Comparison of ENCODE assay signal across 25 cellular contexts in the genomic region with DNA sequence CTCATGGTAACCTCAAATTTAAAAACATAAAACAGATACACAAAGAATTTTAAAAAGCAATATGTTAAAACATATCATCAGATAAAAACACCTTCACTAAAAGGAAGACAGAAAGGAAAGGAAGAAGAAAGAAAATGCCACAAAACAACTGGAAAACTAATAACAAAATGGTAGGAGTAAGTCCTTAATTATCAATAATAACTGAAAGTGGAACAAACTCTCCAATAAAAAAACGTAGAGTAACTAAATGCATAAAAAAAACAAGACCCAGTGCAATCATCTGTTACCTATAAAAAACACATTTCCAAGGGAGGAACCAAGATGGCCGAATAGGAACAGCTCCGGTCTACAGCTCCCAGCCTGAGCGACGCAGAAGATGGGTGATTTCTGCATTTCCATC. TPM values are rescaled to one million over a fixed set of nuclear protein-coding genes. Genes with fewer than 3 reads are reported as not detected.
DNase-seq lines count a peak whose midpoint lies in the region; ATAC-seq, FAIRE-seq and TF ChIP-seq lines count a peak whose summit lies in the region.
"Had no signal": no experiment of that assay in that cellular context is flagged by ENCODE, and none has a peak within 500 bp of the region (broad histone marks: within the 10 kb centered on the region; RNA-seq: fewer than 3 reads in every experiment).

No MANE protein-coding gene starts in this region.

- H3K27me3 ChIP-seq in HUES64 (ENCODE audit: insufficient read depth, low read length) (no peaks in the 10 kb centered on the region), K562 (ENCODE audit: control insufficient read depth in 2 of 2, insufficient read depth in 2 of 2, low read length in 2 of 2) (no peaks in the 10 kb centered on the region), esophagus muscularis mucosa (no peaks in the 10 kb centered on the region), heart left ventricle (no peaks in the 10 kb centered on the region)
- H3K27me3 ChIP-seq: BLaER1, upper lobe of right lung had no signal

- H3K9me3 Mint-ChIP-seq in nephron = peaks cover 9% of the 10 kb centered on the region
- H3K9me3 Mint-ChIP-seq: activated naive CD4-positive, alpha-beta T cell treated with anti-CD3 and anti-CD28 coated beads, Interleukin-2, amount 10 ng/mL, durations not matched to agents 7 days and 5 days had no signal

- TF ChIP-seq POLR2A in K562 (conservative IDR thresholded peaks at IDR 0.05) (peak; percentile 60), esophagus muscularis mucosa (IDR thresholded peaks at IDR 0.05; ENCODE audit: low read depth) (no peak), heart left ventricle (IDR thresholded peaks at IDR 0.05) (no peak)

- TF ChIP-seq CTCF in K562 (IDR thresholded peaks at IDR 0.05 in 2 of 3, conservative IDR thresholded peaks at IDR 0.05 in 1 of 3; ENCODE audit: insufficient read depth in 2 of 3, low read depth in 1 of 3, low read length in 3 of 3) = no peak
- no peak for TF ChIP-seq CTCF in nephron (IDR thresholded peaks at IDR 0.05; ENCODE audit: unreplicated experiment in 3 of 3)
- no peak for TF ChIP-seq CTCF in esophagus muscularis mucosa (IDR thresholded peaks at IDR 0.05)
- no peak for TF ChIP-seq CTCF in heart left ventricle (IDR thresholded peaks at IDR 0.05)

- TF ChIP-seq RAD21 in K562 (CRISPR knock-in tag; conservative IDR thresholded peaks at IDR 0.05 in 1 of 2, IDR thresholded peaks at IDR 0.05 in 1 of 2) = no peak

- no peak overlapping the region for H3K27ac Mint-ChIP-seq in nephron
- H3K27ac Mint-ChIP-seq: activated naive CD4-positive, alpha-beta T cell treated with anti-CD3 and anti-CD28 coated beads, Interleukin-2, amount 10 ng/mL, durations not matched to agents 7 days and 5 days; IgD-negative memory B cell had no signal

- POLR2A ChIA-PET in K562 (lab: Yijun Ruan, JAX) = interaction anchor here (1.0 to 1.6 kb wide), 2 partner anchors 10 to 107 kb away, joined by 3 read pairs; no protein-coding TSS in a partner anchor

- peaks cover 46% of the 10 kb centered on the region for H3K79me2 ChIP-seq in K562 (ENCODE audit: control insufficient read depth, insufficient read depth, low read length)

- CTCF ChIA-PET in K562 (lab: Yijun Ruan, JAX; ENCODE audit: low intra/inter-chr PET ratio) = no interaction called here

- no peaks in the 10 kb centered on the region for H3K9me1 ChIP-seq in K562 (ENCODE audit: control insufficient read depth, insufficient read depth, low read length)

- no peak for TF ChIP-seq EP300 in K562 (IDR thresholded peaks at IDR 0.05; ENCODE audit: low read length)
- no peak for TF ChIP-seq EP300 in esophagus muscularis mucosa (IDR thresholded peaks at IDR 0.05)

- 34% methylated on average over 4 of the region's 5 CpGs for WGBS in HUES64
- 7% methylated on average over 5 of the region's 5 CpGs for WGBS in K562 (ENCODE audit: insufficient coverage, low coverage, missing lambda C conversion rate)
- 82% methylated on average over 5 of the region's 5 CpGs for WGBS in esophagus muscularis mucosa
- WGBS in heart left ventricle, 4 donors = 82 to 85% (median 83%) methylated on average over 5 of the region's 5 CpGs

- ATAC-seq in K562 (peak; percentile 44; the same call in 2 of the 3 replicates), heart left ventricle (no peak)
- ATAC-seq: upper lobe of right lung had no signal

- intact Hi-C loops in K562 (cut with micrococcal nuclease) (loop anchor here (2.0 kb wide), 1 partner anchor 47 kb away; a partner anchor contains a TSS), esophagus muscularis mucosa (cut with DNase I) (no loop called here), heart left ventricle (cut with DNase I) (no loop called here)

- H3K4me1 ChIP-seq in ES-I3 (ENCODE audit: insufficient read depth, low read length) (peaks cover 6% of the 10 kb centered on the region), HUES64 (ENCODE audit: insufficient read depth, low read length) (peaks cover 7% of the 10 kb centered on the region), K562 (replicated peaks in 1 of 2; ENCODE audit: control insufficient read depth in 2 of 2, insufficient read depth in 2 of 2, low read length in 2 of 2) (peaks cover 7 to 18% of the 10 kb centered on the region in 2 experiments; a peak in 4 of 5 replicates), esophagus muscularis mucosa (peaks cover 0 to 2% (median 0%) of the 10 kb centered on the region in 4 donors), heart left ventricle (no peaks in the 10 kb centered on the region)
- H3K4me1 ChIP-seq: BLaER1, upper lobe of right lung had no signal

- BruUV-seq in K562 (replicated peaks; lab: Mats Ljungman, UMichigan) = TSS peak; percentile 82

- peak overlapping the region in 2 of 3 experiments; percentile 21 to 23 for H3K4me3 Mint-ChIP-seq in nephron
- H3K4me3 Mint-ChIP-seq: activated naive CD4-positive, alpha-beta T cell treated with anti-CD3 and anti-CD28 coated beads, Interleukin-2, amount 10 ng/mL, durations not matched to agents 7 days and 5 days had no signal

- H3K36me3 ChIP-seq in ES-I3 (ENCODE audit: insufficient read depth, low read length) (no peaks in the 10 kb centered on the region), HUES64 (ENCODE audit: insufficient read depth, low read length) (no peaks in the 10 kb centered on the region), K562 (ENCODE audit: control insufficient read depth, insufficient read depth, low read length) (no peaks in the 10 kb centered on the region), esophagus muscularis mucosa (no peaks in the 10 kb centered on the region), heart left ventricle (no peaks in the 10 kb centered on the region)
- H3K36me3 ChIP-seq: BLaER1, upper lobe of right lung had no signal

- H2AFZ ChIP-seq in K562 (ENCODE audit: low read depth, low read length) = peak overlapping the region; percentile 88

- H3K9me3 ChIP-seq in ES-I3 (ENCODE audit: control insufficient read depth, insufficient read depth, low read length) = no peaks in the 10 kb centered on the region
- H3K9me3 ChIP-seq in HUES64 (ENCODE audit: insufficient read depth, low read depth, low read length) = no peaks in the 10 kb centered on the region
- H3K9me3 ChIP-seq in K562 (replicated peaks; ENCODE audit: control insufficient read depth, insufficient read depth, low read depth, low read length) = no peaks in the 10 kb centered on the region
- no peaks in the 10 kb centered on the region for H3K9me3 ChIP-seq in esophagus muscularis mucosa
- H3K9me3 ChIP-seq in heart left ventricle = no peaks in the 10 kb centered on the region
- H3K9me3 ChIP-seq: BLaER1, upper lobe of right lung had no signal

- DNase-seq in K562 (ENCODE audit: extremely low read depth in 1 of 4, low spot score in 3 of 4) (peak in 1 of 4 experiments; percentile 30), NCI-H446 treated with DMSO at 0.1 percent for 48 hours (lab: John Stamatoyannopoulos, UW) (no peak), NCI-H2081 treated with DMSO at 0.1 percent for 48 hours (lab: John Stamatoyannopoulos, UW) (no peak), esophagus muscularis mucosa (ENCODE audit: extremely low spot score) (no peak), heart left ventricle (no peak)
- DNase-seq: ACHN; activated naive CD4-positive, alpha-beta T cell treated with anti-CD3 and anti-CD28 coated beads, Interleukin-2, amount 10 ng/mL, durations not matched to agents 7 days and 5 days; amniotic stem cell; COR-L47; DMS79; NCI-H1105; NCI-H2171 treated with DMSO at 0.1 percent for 48 hours; nucleus accumbens; stimulated activated CD4-positive, alpha-beta T cell treated with anti-CD3 and anti-CD28 coated beads, Interleukin-2, amount 100 ng/mL, for 24 hours; upper lobe of right lung had no signal

- H3K4me2 ChIP-seq in K562 (ENCODE audit: insufficient read depth, low read length) = peak overlapping the region; percentile 63
- H3K4me2 ChIP-seq: BLaER1 had no signal

- FAIRE-seq in K562 (lab: Jason Lieb, UNC) = no peak
- FAIRE-seq: bronchial epithelial cell, GM18507 had no signal

- H3K27me3 Mint-ChIP-seq in nephron (ENCODE audit: low read depth) = no peaks in the 10 kb centered on the region
- H3K27me3 Mint-ChIP-seq: activated naive CD4-positive, alpha-beta T cell treated with anti-CD3 and anti-CD28 coated beads, Interleukin-2, amount 10 ng/mL, durations not matched to agents 7 days and 5 days had no signal

- H3K9ac ChIP-seq in ES-I3 (ENCODE audit: low read depth, low read length) (peak overlapping the region; percentile 47), HUES64 (ENCODE audit: low read depth, low read length) (no peak overlapping the region), K562 (ENCODE audit: insufficient read depth in 1 of 2, low read depth in 2 of 2, low read length in 2 of 2) (peak overlapping the region; percentile 77 to 92)
- H3K9ac ChIP-seq: BLaER1 had no signal

- no peak overlapping the region for H3K27ac ChIP-seq in HUES64 (ENCODE audit: low read depth, low read length)
- H3K27ac ChIP-seq in K562 (ENCODE audit: extremely low read depth, low read depth, low read length) = peak overlapping the region; percentile 84
- no peak overlapping the region for H3K27ac ChIP-seq in esophagus muscularis mucosa (replicated peaks in 1 of 4)
- no peak overlapping the region for H3K27ac ChIP-seq in heart left ventricle
- H3K27ac ChIP-seq: BLaER1, coronary artery, HL-60, skin epidermis, upper lobe of right lung had no signal

- H3K4me3 ChIP-seq in HUES64 (ENCODE audit: low read length) (peak overlapping the region; percentile 47), K562 (peak overlapping the region; percentile 46), esophagus muscularis mucosa (no peak overlapping the region), heart left ventricle (no peak overlapping the region)
- H3K4me3 ChIP-seq: BLaER1, coronary artery, skin epidermis, upper lobe of right lung had no signal

- H4K20me1 ChIP-seq in K562 (replicated peaks; ENCODE audit: control insufficient read depth, insufficient read depth, low read length) = no peaks in the 10 kb centered on the region
- H4K20me1 ChIP-seq: BLaER1 had no signal

- in situ Hi-C loops in K562 (cut with MboI) = no loop called here

- H3K4me1 Mint-ChIP-seq in nephron = no peaks in the 10 kb centered on the region
- H3K4me1 Mint-ChIP-seq: activated naive CD4-positive, alpha-beta T cell treated with anti-CD3 and anti-CD28 coated beads, Interleukin-2, amount 10 ng/mL, durations not matched to agents 7 days and 5 days; IgD-negative memory B cell had no signal

- peaks cover 3% of the 10 kb centered on the region for H3K36me3 Mint-ChIP-seq in nephron (ENCODE audit: low read depth)
- H3K36me3 Mint-ChIP-seq: activated naive CD4-positive, alpha-beta T cell treated with anti-CD3 and anti-CD28 coated beads, Interleukin-2, amount 10 ng/mL, durations not matched to agents 7 days and 5 days had no signal

RNA-seq across cellular contexts. Expression of a gene that starts 47.1 kb away (rescaled TPM):
- polyA plus RNA-seq in HUES64 (2013, experiment 1 of 2) = 42.2 TPM
- 41.9 TPM for polyA plus RNA-seq in HUES64 (2013, experiment 2 of 2)
- total RNA-seq in K562 (2011; cell fraction: chromatin; rRNA removed; ENCODE audit: low replicate concordance) = 44.5 and 129 TPM in 2 replicates
- 22.8 and 30.1 TPM in 2 replicates for total RNA-seq in K562 (2011; cell fraction: nucleolus; rRNA removed)
- total RNA-seq in K562 (2011; cell fraction: nucleoplasm; rRNA removed) = 60.8 and 73.2 TPM in 2 replicates
- 80.6 and 109 TPM in 2 replicates for total RNA-seq in K562 (2014; rRNA removed)
- total RNA-seq in K562 (2014; rRNA removed; fragmentation: Illumina TruSeq; extraction: Trizol) = 128 and 155 TPM in 2 replicates
- 121 and 128 TPM in 2 replicates for total RNA-seq in K562 (2015; rRNA removed; fragmentation: Illumina TruSeq; extraction: Trizol)
- 77.8 and 82.5 TPM in 2 replicates for total RNA-seq in K562 (2021)
- 83.6 and 123 TPM in 2 replicates for polyA plus RNA-seq in K562 (2011; rRNA removed)
- 18.7 and 34.0 TPM in 2 replicates for polyA plus RNA-seq in K562 (2011; cell fraction: cytosol; rRNA removed)
- polyA plus RNA-seq in K562 (2011; cell fraction: nucleus; rRNA removed) = 28.0 and 40.7 TPM in 2 replicates
- 67.6 and 131 TPM in 2 replicates for polyA plus RNA-seq in K562 (2012)
- 128 and 146 TPM in 2 replicates for polyA plus RNA-seq in K562 (2014; fragmentation: Illumina TruSeq; extraction: Trizol)
- 100 to 1,000 TPM; 103 to 119 TPM for polyA plus RNA-seq in K562 (2014; fragmentation: Nextera tagmentation; extraction: Ambion mirVana)
- polyA plus RNA-seq in K562 (2014; rRNA removed) = 130 and 156 TPM in 2 replicates
- polyA minus RNA-seq in K562 (2011; rRNA and poly(A)+ RNA removed) = 78.5 and 88.1 TPM in 2 replicates
- polyA minus RNA-seq in K562 (2011; cell fraction: cytosol; rRNA and poly(A)+ RNA removed) = 20.8 and 20.9 TPM in 2 replicates
- polyA minus RNA-seq in K562 (2011; cell fraction: nucleus; rRNA and poly(A)+ RNA removed) = 30.4 and 52.3 TPM in 2 replicates
- 10 to 100 TPM; 50.9 to 71.1 (median 59.7) TPM for total RNA-seq in esophagus muscularis mucosa
- total RNA-seq in heart left ventricle = 100 to 1,000 TPM; 149 to 371 (median 253) TPM
- polyA plus RNA-seq in heart left ventricle = 10 to 100 TPM; 45.4 to 85.5 TPM

Comparison
In these comparisons a context has a peak if more than half of its experiments do, and no peak if none do; other contexts are left out.
1. H3K4me3 ChIP-seq: peak in HUES64 (single experiment) and K562 (single experiment); none in esophagus muscularis mucosa (0 of 4) and heart left ventricle (0 of 12).